In the genomic region with DNA sequence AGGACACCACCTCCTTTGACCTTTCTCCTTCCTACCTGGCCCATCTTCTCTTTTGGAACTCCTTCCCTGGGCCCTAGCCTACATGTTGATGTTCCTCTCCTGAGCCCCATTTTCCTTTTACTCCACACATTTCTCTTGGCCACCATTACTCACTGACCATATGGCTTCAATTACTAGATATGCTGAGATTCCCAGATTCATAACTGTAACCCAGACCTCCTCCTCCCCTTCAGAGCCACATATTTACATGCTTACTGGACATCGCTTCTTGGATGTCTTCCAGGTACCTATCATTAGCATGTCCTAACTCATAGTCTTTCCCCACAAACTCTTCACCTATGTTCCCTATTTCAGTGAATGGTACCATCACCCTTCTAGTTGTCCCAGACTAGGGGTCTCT, we compare ENCODE assay signal across 14 cellular contexts. TPM values are rescaled to one million over a fixed set of nuclear protein-coding genes. Genes with fewer than 3 reads are reported as not detected.
DNase-seq lines count a peak whose midpoint lies in the region; ATAC-seq and TF ChIP-seq lines count a peak whose summit lies in the region.
"Had no signal": no experiment of that assay in that cellular context is flagged by ENCODE, and none has a peak within 500 bp of the region (broad histone marks: within the 10 kb centered on the region; RNA-seq: fewer than 3 reads in every experiment).

No MANE protein-coding gene starts in this region.

- no peak overlapping the region for H3K27ac Mint-ChIP-seq in activated CD8-positive, alpha-beta memory T cell treated with anti-CD3 and anti-CD28 coated beads, Interleukin-2, amount 10 ng/mL, durations not matched to agents 7 days and 5 days
- H3K27ac Mint-ChIP-seq in endothelial cell (ENCODE audit: unreplicated experiment) (no peak overlapping the region), natural killer cell (no peak overlapping the region)

- H3K9me3 ChIP-seq in osteoblast (ENCODE audit: low read depth, low read length), result no peaks in the 10 kb centered on the region

- no peak for ATAC-seq in activated CD8-positive, alpha-beta memory T cell treated with anti-CD3 and anti-CD28 coated beads, Interleukin-2, amount 10 ng/mL, durations not matched to agents 7 days and 5 days
- ATAC-seq in natural killer cell, result no peak

- no peak for TF ChIP-seq CTCF in epithelial cell of esophagus (IDR thresholded peaks at IDR 0.05; ENCODE audit: insufficient read depth, low read depth, low read length, missing control alignments)
- no peak for TF ChIP-seq CTCF in osteoblast (IDR thresholded peaks at IDR 0.05; ENCODE audit: extremely low read depth, low read depth, low read length)
- no peak for TF ChIP-seq CTCF in endothelial cell (IDR thresholded peaks at IDR 0.05; ENCODE audit: unreplicated experiment)
- no peak for TF ChIP-seq CTCF in natural killer cell (IDR thresholded peaks at IDR 0.05)

- intact Hi-C loops in natural killer cell (cut with micrococcal nuclease), result no loop called here

- DNase-seq in EL (peak; percentile 96), RPMI7951 (ENCODE audit: low read depth) (peak; percentile 92), epithelial cell of esophagus (ENCODE audit: low read depth) (peak; percentile 85), osteoblast (ENCODE audit: insufficient read length, low spot score, missing footprints) (peak; percentile 70), endothelial cell (ENCODE audit: low spot score) (no peak), NCI-H1092 (lab: John Stamatoyannopoulos, UW) (no peak), natural killer cell (no peak)
- DNase-seq in activated CD8-positive, alpha-beta memory T cell treated with anti-CD3 and anti-CD28 coated beads, Interleukin-2, amount 10 ng/mL, durations not matched to agents 7 days and 5 days, result no peak
- DNase-seq: activated CD4-positive, alpha-beta T cell treated with anti-CD3 and anti-CD28 coated beads, Interleukin-2, amount 50 U/mL, for 4 hours; effector memory CD4-positive, alpha-beta T cell; NCI-H1048; NK-92 treated with Interleukin-12 subunit alpha and Interleukin-12 subunit beta, amount 100 ng/mL, for 24 hours had no signal

- no peak overlapping the region for H3K4me3 Mint-ChIP-seq in activated CD8-positive, alpha-beta memory T cell treated with anti-CD3 and anti-CD28 coated beads, Interleukin-2, amount 10 ng/mL, durations not matched to agents 7 days and 5 days
- H3K4me3 Mint-ChIP-seq in endothelial cell (ENCODE audit: unreplicated experiment) (no peak overlapping the region), natural killer cell (no peak overlapping the region)

- peaks cover 56% of the 10 kb centered on the region for H3K4me1 ChIP-seq in osteoblast (ENCODE audit: insufficient read depth, low read length)
- H3K4me1 ChIP-seq: suprapubic skin had no signal

- H3K27me3 Mint-ChIP-seq in activated CD8-positive, alpha-beta memory T cell treated with anti-CD3 and anti-CD28 coated beads, Interleukin-2, amount 10 ng/mL, durations not matched to agents 7 days and 5 days, result peaks cover 18% of the 10 kb centered on the region
- H3K27me3 Mint-ChIP-seq in endothelial cell (ENCODE audit: unreplicated experiment) (no peaks in the 10 kb centered on the region), natural killer cell (ENCODE audit: low read depth in 2 of 2) (peaks cover 0 to 12% of the 10 kb centered on the region in 2 donors)

- peaks cover 7% of the 10 kb centered on the region for H3K9me3 Mint-ChIP-seq in activated CD8-positive, alpha-beta memory T cell treated with anti-CD3 and anti-CD28 coated beads, Interleukin-2, amount 10 ng/mL, durations not matched to agents 7 days and 5 days (ENCODE audit: low read depth)
- H3K9me3 Mint-ChIP-seq in endothelial cell (ENCODE audit: unreplicated experiment), result peaks cover 11% of the 10 kb centered on the region
- peaks cover 0 to 5% of the 10 kb centered on the region in 2 donors for H3K9me3 Mint-ChIP-seq in natural killer cell

- no peak overlapping the region for H3K4me3 ChIP-seq in epithelial cell of esophagus (ENCODE audit: low read length)
- H3K4me3 ChIP-seq in osteoblast (ENCODE audit: insufficient read depth, low read length), result peak overlapping the region; percentile 15
- H3K4me3 ChIP-seq: cardiac muscle cell, suprapubic skin had no signal

- CTCF ChIA-PET in activated CD8-positive, alpha-beta memory T cell treated with anti-CD3 and anti-CD28 coated beads, Interleukin-2, amount 10 ng/mL, durations not matched to agents 7 days and 5 days (lab: Charles Lee), result no interaction called here

- H3K27me3 ChIP-seq in osteoblast (ENCODE audit: insufficient read depth, low read length), result no peaks in the 10 kb centered on the region
- H3K27me3 ChIP-seq: cardiac muscle cell had no signal

- H2AFZ ChIP-seq in osteoblast (ENCODE audit: low read length), result no peak overlapping the region

- peaks cover 7% of the 10 kb centered on the region for H3K4me1 Mint-ChIP-seq in activated CD8-positive, alpha-beta memory T cell treated with anti-CD3 and anti-CD28 coated beads, Interleukin-2, amount 10 ng/mL, durations not matched to agents 7 days and 5 days
- no peaks in the 10 kb centered on the region for H3K4me1 Mint-ChIP-seq in endothelial cell (ENCODE audit: unreplicated experiment)
- H3K4me1 Mint-ChIP-seq in natural killer cell, result no peaks in the 10 kb centered on the region

- no peaks in the 10 kb centered on the region for H3K79me2 ChIP-seq in osteoblast (ENCODE audit: insufficient read depth, low read length)

- H4K20me1 ChIP-seq in osteoblast (ENCODE audit: insufficient read depth, low read length), result no peaks in the 10 kb centered on the region

- H3K36me3 ChIP-seq in osteoblast (ENCODE audit: insufficient read depth, low read length), result no peaks in the 10 kb centered on the region
- H3K36me3 ChIP-seq: cardiac muscle cell, suprapubic skin had no signal

- peak overlapping the region; percentile 76 for H3K27ac ChIP-seq in osteoblast (ENCODE audit: low read depth, low read length)
- H3K27ac ChIP-seq: cardiac muscle cell, suprapubic skin had no signal

- H3K4me2 ChIP-seq in osteoblast (ENCODE audit: insufficient read depth, low read length), result peak overlapping the region; percentile 65

- peaks cover 4% of the 10 kb centered on the region for H3K36me3 Mint-ChIP-seq in activated CD8-positive, alpha-beta memory T cell treated with anti-CD3 and anti-CD28 coated beads, Interleukin-2, amount 10 ng/mL, durations not matched to agents 7 days and 5 days
- H3K36me3 Mint-ChIP-seq in endothelial cell (ENCODE audit: low read depth, unreplicated experiment) (peaks cover 10% of the 10 kb centered on the region), natural killer cell (no peaks in the 10 kb centered on the region)

RNA-seq across cellular contexts. Expression of gene TRIM59, which starts 24.4 kb away (rescaled TPM):
- total RNA-seq in RPMI7951 (2014; rRNA removed; shearing (Covaris generic)), result 11.9 and 19.7 TPM in 2 replicates
- total RNA-seq in osteoblast, result 21.5 and 22.1 TPM in 2 replicates
- 10 to 100 TPM; 48.0 to 51.6 TPM for total RNA-seq in activated CD8-positive, alpha-beta memory T cell treated with anti-CD3 and anti-CD28 coated beads, Interleukin-2, amount 10 ng/mL, durations not matched to agents 7 days and 5 days
- 12.8 TPM for total RNA-seq in endothelial cell (ENCODE audit: unreplicated experiment)
- 10 to 100 TPM; 16.7 to 20.3 (median 17.9) TPM for total RNA-seq in natural killer cell

Comparison
In these comparisons a context has a peak if more than half of its experiments do, and no peak if none do; other contexts are left out.
1. DNase-seq: peak in EL (single experiment), RPMI7951 (single experiment), epithelial cell of esophagus (single experiment) and osteoblast (single experiment); none in activated CD8-positive, alpha-beta memory T cell treated with anti-CD3 and anti-CD28 coated beads, Interleukin-2, amount 10 ng/mL, durations not matched to agents 7 days and 5 days (single experiment), endothelial cell (single experiment), NCI-H1092 (single experiment) and natural killer cell (single experiment).